ENCODE assay signal across 2 cellular contexts in the genomic region with DNA sequence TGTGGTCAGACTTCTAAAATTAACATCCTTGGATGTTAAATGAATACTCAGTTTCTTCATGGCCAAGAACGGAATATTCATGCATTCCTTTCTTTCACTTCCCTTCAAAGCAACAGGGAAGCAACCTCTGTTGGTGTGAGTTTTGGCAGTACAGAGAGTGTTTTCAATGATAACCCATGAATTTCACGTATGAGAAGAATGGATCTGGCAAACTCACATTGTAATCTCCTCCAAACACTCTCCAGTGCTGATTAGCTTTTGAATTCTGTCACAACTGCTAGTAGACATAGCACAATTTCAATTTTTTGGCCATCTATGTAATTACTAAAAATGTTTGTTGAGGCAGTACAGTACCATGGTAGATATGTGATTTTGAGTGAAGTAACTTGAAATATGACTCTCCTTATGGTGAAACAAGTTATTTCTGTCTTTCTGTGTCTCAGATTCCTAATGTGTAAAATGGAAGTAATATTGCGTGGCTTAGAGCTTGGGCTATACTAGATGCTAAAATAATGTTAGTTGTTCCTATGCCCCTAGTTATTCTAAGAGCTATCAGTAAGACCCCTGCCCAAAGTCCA.
TF ChIP-seq lines count a peak whose summit lies in the region.

No MANE protein-coding gene starts in this region.

TF ChIP-seq in liver, 16 proteins besides CTCF, POLR2A, EP300 and RAD21:
- TF ChIP-seq RXRA (IDR thresholded peaks at IDR 0.05) = no peak
- no peak for TF ChIP-seq YY1 (IDR thresholded peaks at IDR 0.05)
- TF ChIP-seq TAF1 (conservative IDR thresholded peaks at IDR 0.05) = no peak
- no peak for TF ChIP-seq ZBTB33 (IDR thresholded peaks at IDR 0.05)
- peak; percentile 16 for TF ChIP-seq NR2F2 (IDR thresholded peaks at IDR 0.05)
- no peak for TF ChIP-seq SP1 (IDR thresholded peaks at IDR 0.05)
- no peak for TF ChIP-seq EGR1 (IDR thresholded peaks at IDR 0.05; ENCODE audit: low read depth in 2 of 2)

TF ChIP-seq in HepG2, 621 proteins besides CTCF, POLR2A, EP300 and RAD21:
- no peak for TF ChIP-seq ZNF225 (CRISPR knock-in tag; IDR thresholded peaks at IDR 0.05)
- TF ChIP-seq RFX3 (CRISPR knock-in tag; IDR thresholded peaks at IDR 0.05) = no peak
- no peak for TF ChIP-seq PHF8 (CRISPR knock-in tag; IDR thresholded peaks at IDR 0.05)
- no peak for TF ChIP-seq KDM5B (CRISPR knock-in tag; IDR thresholded peaks at IDR 0.05; ENCODE audit: borderline replicate concordance)
- no peak for TF ChIP-seq ZNF605 (CRISPR knock-in tag; IDR thresholded peaks at IDR 0.05)
- no peak for TF ChIP-seq BHLHE40 (IDR thresholded peaks at IDR 0.05; ENCODE audit: low read length)
- TF ChIP-seq CBFB (CRISPR knock-in tag; IDR thresholded peaks at IDR 0.05) = no peak
- TF ChIP-seq FIP1L1 (IDR thresholded peaks at IDR 0.05; ENCODE audit: borderline replicate concordance, insufficient read depth, low read depth, low read length) = no peak
- TF ChIP-seq, protein P1, sequence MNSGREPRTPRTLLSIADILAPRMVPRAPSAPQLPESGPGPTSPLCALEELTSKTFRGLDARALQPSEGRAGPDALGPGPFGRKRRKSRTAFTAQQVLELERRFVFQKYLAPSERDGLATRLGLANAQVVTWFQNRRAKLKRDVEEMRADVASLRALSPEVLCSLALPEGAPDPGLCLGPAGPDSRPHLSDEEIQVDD (CRISPR knock-in tag; IDR thresholded peaks at IDR 0.05; ENCODE audit: borderline replicate concordance) = no peak
- TF ChIP-seq SMC3 (IDR thresholded peaks at IDR 0.05; ENCODE audit: low read length) = no peak
